In genomic region chr5:97377582-97377981, GRCh38 we compare ENCODE assay signal across 29 cellular contexts.
"Had no signal": no experiment of that assay in that cellular context is flagged by ENCODE, and none has a peak within 500 bp of the region (broad histone marks: within the 10 kb centered on the region; RNA-seq: fewer than 3 reads in every experiment).

No MANE protein-coding gene starts in this region.

- H3K36me3 ChIP-seq: brain microvascular endothelial cell, WERI-Rb-1 had no signal

- H3K4me1 Mint-ChIP-seq: activated B cell treated with CpG ODN at 0.5 μM for 24 hours; activated T-helper 17 cell treated with anti-CD3 and anti-CD28 coated beads, Interleukin-2, amount 50 U/mL, for 72 hours; central memory CD8-positive, alpha-beta T cell had no signal

- H3K36me3 Mint-ChIP-seq: activated naive CD8-positive, alpha-beta T cell had no signal

- H3K27ac ChIP-seq: brain microvascular endothelial cell, coronary artery, dorsolateral prefrontal cortex, WERI-Rb-1 had no signal

- DNase-seq: activated B cell treated with CpG ODN at 0.5 μM for 24 hours; activated CD4-positive, alpha-beta T cell treated with anti-CD3 and anti-CD28 coated beads for 48 hours; activated CD4-positive, alpha-beta T cell treated with anti-CD3 and anti-CD28 coated beads, Interleukin-2, amount 50 U/mL, for 1 hour; activated CD4-positive, alpha-beta T cell treated with anti-CD3 and anti-CD28 coated beads, Interleukin-2, amount 50 U/mL, for 48 hours; activated CD8-positive, alpha-beta memory T cell treated with anti-CD3 and anti-CD28 coated beads for 24 hours; activated CD8-positive, alpha-beta T cell treated with anti-CD3 and anti-CD28 coated beads for 36 hours; activated effector memory CD4-positive, alpha-beta T cell treated with Interleukin-2 at 50 U/mL for 16 hours; activated gamma-delta T cell treated with Interleukin-2 at 50 U/mL for 16 hours; activated naive CD4-positive, alpha-beta T cell treated with anti-CD3 and anti-CD28 coated beads, Interleukin-2, amount 50 U/mL, for 16 hours; activated naive CD4-positive, alpha-beta T cell treated with Interleukin-2 at 50 U/mL for 16 hours; activated T-cell treated with anti-CD3 and anti-CD28 coated beads, Interleukin-2, amount 50 U/mL, for 4 hours; amniotic stem cell; anterior cingulate cortex; brain microvascular endothelial cell; dorsolateral prefrontal cortex; effector memory CD4-positive, alpha-beta T cell; endodermal cell; foreskin fibroblast; head of caudate nucleus; T1000; WERI-Rb-1 had no signal

- H3K9me3 Mint-ChIP-seq: activated B cell treated with CpG ODN at 0.5 μM for 24 hours; activated CD8-positive, alpha-beta T cell treated with anti-CD3 and anti-CD28 coated beads for 36 hours; activated T-helper 17 cell treated with anti-CD3 and anti-CD28 coated beads, Interleukin-2, amount 50 U/mL, for 72 hours; dendritic cell treated with granulocyte-macrophage colony-stimulating factor and Interleukin-4, amounts not matched to agents 40 ng/mL and 50 ng/mL, for 4 days; endodermal cell; T-helper 2 cell treated with Interferon-gamma antibody and Interleukin-4, amounts not matched to agents 5 μg/mL and 100 μg/mL, for 36 hours had no signal

- H3K4me3 Mint-ChIP-seq: activated B cell treated with CpG ODN at 0.5 μM for 24 hours; activated CD8-positive, alpha-beta T cell treated with anti-CD3 and anti-CD28 coated beads for 36 hours; activated naive CD8-positive, alpha-beta T cell; activated T-cell treated with anti-CD3 and anti-CD28 coated beads, Interleukin-2, amount 50 U/mL, for 4 hours; activated T-helper 17 cell treated with anti-CD3 and anti-CD28 coated beads, Interleukin-2, amount 50 U/mL, for 72 hours; central memory CD8-positive, alpha-beta T cell; dendritic cell treated with granulocyte-macrophage colony-stimulating factor and Interleukin-4, amounts not matched to agents 40 ng/mL and 50 ng/mL, for 4 days; endodermal cell; T-helper 2 cell treated with Interferon-gamma antibody and Interleukin-4, amounts not matched to agents 5 μg/mL and 100 μg/mL, for 36 hours had no signal

- H3K4me3 ChIP-seq: coronary artery, dorsolateral prefrontal cortex had no signal

- H3K27ac Mint-ChIP-seq: activated B cell treated with CpG ODN at 0.5 μM for 24 hours; activated CD8-positive, alpha-beta T cell treated with anti-CD3 and anti-CD28 coated beads for 36 hours; activated naive CD8-positive, alpha-beta T cell; activated T-helper 17 cell treated with anti-CD3 and anti-CD28 coated beads, Interleukin-2, amount 50 U/mL, for 72 hours; dendritic cell treated with granulocyte-macrophage colony-stimulating factor and Interleukin-4, amounts not matched to agents 40 ng/mL and 50 ng/mL, for 4 days; endodermal cell; T-helper 2 cell treated with Interferon-gamma antibody and Interleukin-4, amounts not matched to agents 5 μg/mL and 100 μg/mL, for 36 hours had no signal

- H3K27me3 Mint-ChIP-seq: activated B cell treated with CpG ODN at 0.5 μM for 24 hours; activated CD8-positive, alpha-beta T cell treated with anti-CD3 and anti-CD28 coated beads for 36 hours; activated naive CD8-positive, alpha-beta T cell; activated T-helper 17 cell treated with anti-CD3 and anti-CD28 coated beads, Interleukin-2, amount 50 U/mL, for 72 hours; central memory CD8-positive, alpha-beta T cell; dendritic cell treated with granulocyte-macrophage colony-stimulating factor and Interleukin-4, amounts not matched to agents 40 ng/mL and 50 ng/mL, for 4 days had no signal

- ATAC-seq: activated CD4-positive, CD25-positive, alpha-beta regulatory T cell treated with anti-CD3 and anti-CD28 coated beads, Interleukin-2, amount 50 U/mL, for 24 hours; activated CD8-positive, alpha-beta T cell treated with anti-CD3 and anti-CD28 coated beads for 36 hours; activated T-cell treated with anti-CD3 and anti-CD28 coated beads, Interleukin-2, amount 50 U/mL, for 4 hours; activated T-helper 17 cell treated with anti-CD3 and anti-CD28 coated beads, Interleukin-2, amount 50 U/mL, for 72 hours; esophagus mucosa had no signal

- H3K27me3 ChIP-seq: brain microvascular endothelial cell, dorsolateral prefrontal cortex had no signal
